ENCODE assay signal across 8 cellular contexts in the genomic region with DNA sequence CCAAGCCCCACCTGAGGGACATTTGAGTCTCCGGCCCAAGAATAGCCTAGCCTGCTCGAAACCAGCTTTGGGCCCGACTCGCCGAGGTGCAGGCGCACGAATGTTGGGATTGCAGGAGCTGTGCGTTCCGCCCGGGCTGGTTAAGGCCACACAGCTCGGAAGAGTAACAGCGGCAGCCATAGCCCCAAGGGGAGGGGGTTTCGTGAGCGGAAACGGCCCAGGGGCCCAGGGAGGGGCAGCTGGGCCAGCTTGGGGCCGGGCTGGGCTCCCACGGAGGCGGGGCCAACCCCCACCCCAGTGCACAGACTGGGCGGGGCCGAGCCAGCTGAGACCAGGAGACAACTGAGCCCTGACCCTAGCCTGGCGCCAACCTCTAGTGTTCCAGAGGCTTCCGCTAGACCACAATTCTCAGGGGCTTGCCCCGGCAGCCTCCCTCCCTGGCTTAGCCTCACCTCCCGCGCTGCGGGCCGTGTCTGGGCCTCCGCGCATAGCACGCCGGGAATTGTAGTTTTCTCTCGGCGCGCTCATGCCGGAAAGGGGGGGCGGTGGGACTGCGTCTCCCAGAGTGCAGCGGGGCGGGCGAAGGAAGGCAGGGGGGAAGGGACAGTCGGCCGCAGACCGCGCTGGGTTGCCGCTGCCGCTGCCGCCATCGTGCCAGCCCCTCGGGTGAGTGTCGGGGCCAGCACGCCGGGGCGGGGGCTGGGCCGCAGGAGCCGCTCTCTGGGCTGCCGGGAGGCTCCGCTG. TPM values are rescaled to one million over a fixed set of nuclear protein-coding genes. Genes with fewer than 3 reads are reported as not detected.
A peak's percentile ranks its signal among the peaks of the same experiment; 100 is the strongest.
DNase-seq lines count a peak whose midpoint lies in the region; ATAC-seq and TF ChIP-seq lines count a peak whose summit lies in the region.

Gene NUTF2, plus strand, starts transcription at position 614 of the 744 bp plus-strand sequence. CDS start 18,198 bp downstream, outside the sequence.

- H3K9me3 Mint-ChIP-seq in chondrocyte (ENCODE audit: low read depth), result no peaks in the 10 kb centered on the region

- DNase-seq in AG20443 (ENCODE audit: low spot score) (peak; percentile 93), NCI-H510A treated with DMSO at 0.1 percent for 48 hours (lab: John Stamatoyannopoulos, UW) (peak; percentile 86), chondrocyte (ENCODE audit: low spot score) (peak; percentile 97), kidney epithelial cell (ENCODE audit: low read depth) (peak; percentile 64)
- peak; percentile 94 for DNase-seq in activated CD4-positive, alpha-beta T cell treated with anti-CD3 and anti-CD28 coated beads for 24 hours (ENCODE audit: low read depth in 2 of 2)
- DNase-seq in stimulated activated CD4-positive, alpha-beta T cell treated with anti-CD3 and anti-CD28 coated beads, Interleukin-1b, Interleukin-23, amount 100 ng/mL, for 1 hour (ENCODE audit: low read depth in 2 of 2), result peak; percentile 80 to 92

- peak within 1 kb of the TSS; percentile 93 for H3K27ac Mint-ChIP-seq in chondrocyte (ENCODE audit: unreplicated experiment)

- peak; percentile 81 for TF ChIP-seq POLR2A in GM19099 (IDR thresholded peaks at IDR 0.05; ENCODE audit: extremely low read depth, insufficient read length, low read depth)

- TF ChIP-seq CTCF in chondrocyte (IDR thresholded peaks at IDR 0.05), result no peak
- no peak for TF ChIP-seq CTCF in kidney epithelial cell (IDR thresholded peaks at IDR 0.05; ENCODE audit: insufficient read depth, low read length, poor library complexity, severe bottlenecking)

- peak within 1 kb of the TSS; percentile 96 for H3K4me3 ChIP-seq in kidney epithelial cell (ENCODE audit: low read depth, low read length)

- no peaks in the 10 kb centered on the region for H3K27me3 Mint-ChIP-seq in chondrocyte (ENCODE audit: low read depth)

- H3K4me1 Mint-ChIP-seq in chondrocyte (ENCODE audit: low read depth), result peaks cover 57% of the 10 kb centered on the region

- ATAC-seq in HG03432 (IDR thresholded peaks at IDR 0.05; ENCODE audit: unreplicated experiment), result peak; percentile 64

- peaks cover 3% of the 10 kb centered on the region for H3K36me3 ChIP-seq in kidney epithelial cell (ENCODE audit: control insufficient read depth, insufficient read depth, low read length)

- H3K27me3 ChIP-seq in kidney epithelial cell (ENCODE audit: control insufficient read depth, insufficient read depth, low read length), result no peaks in the 10 kb centered on the region

- peak within 1 kb of the TSS; percentile 88 for H3K4me3 Mint-ChIP-seq in chondrocyte (ENCODE audit: unreplicated experiment)

- H3K36me3 Mint-ChIP-seq in chondrocyte (ENCODE audit: low read depth), result no peaks in the 10 kb centered on the region

RNA-seq across cellular contexts. Expression of gene NUTF2, which starts in this region (rescaled TPM):
- 131 to 147 TPM (median 135 TPM) in 3 replicates for total RNA-seq in chondrocyte
- 156 and 287 TPM in 2 replicates for total RNA-seq in kidney epithelial cell

Comparison
In these comparisons a context has a peak if more than half of its experiments do, and no peak if none do; other contexts are left out.
1. Peak in every context shown above with its lines: DNase-seq, ATAC-seq and H3K4me3 ChIP-seq.